Comparison of ENCODE assay signal across 18 cellular contexts in the genomic region with DNA sequence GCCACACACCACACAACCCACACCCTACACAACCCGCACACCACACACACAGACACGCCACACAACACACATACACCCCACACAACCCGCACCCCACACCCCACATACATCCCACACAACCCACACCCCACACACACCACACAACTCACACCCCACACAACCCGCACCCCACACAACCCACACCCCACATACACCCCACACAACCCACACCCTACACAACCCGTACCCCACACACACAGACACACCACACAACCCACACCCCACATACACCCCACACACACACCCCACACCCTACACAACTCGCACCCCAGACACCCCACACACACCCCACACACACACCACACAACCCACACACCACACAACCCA.
DNase-seq lines count a peak whose midpoint lies in the region; ATAC-seq and TF ChIP-seq lines count a peak whose summit lies in the region.
"Had no signal": no experiment of that assay in that cellular context is flagged by ENCODE, and none has a peak within 500 bp of the region (broad histone marks: within the 10 kb centered on the region; RNA-seq: fewer than 3 reads in every experiment).

No MANE protein-coding gene starts in this region.

- no peak overlapping the region for H2AFZ ChIP-seq in PC-3 (ENCODE audit: low read length)

- H4K20me1 ChIP-seq in PC-3 (ENCODE audit: low read length): no peaks in the 10 kb centered on the region

- H3K4me3 ChIP-seq in PC-3 (ENCODE audit: low read length) (no peak overlapping the region), dorsolateral prefrontal cortex (no peak overlapping the region)
- H3K4me3 ChIP-seq: smooth muscle cell, tibial artery had no signal

- POLR2A ChIA-PET in PC-3 (lab: Charles Lee; ENCODE audit: unreplicated experiment): no interaction called here

- H3K27me3 ChIP-seq in PC-3 (ENCODE audit: low read length) (peaks cover 52% of the 10 kb centered on the region), dorsolateral prefrontal cortex (peaks cover 0 to 19% (median 4%) of the 10 kb centered on the region in 45 donors)

- no peak overlapping the region for H3K27ac Mint-ChIP-seq in activated T-cell treated with anti-CD3 and anti-CD28 coated beads, Interleukin-2, amount 50 U/mL, for 72 hours
- peak overlapping the region; percentile 61 for H3K27ac Mint-ChIP-seq in memory B cell
- peak overlapping the region; percentile 48 for H3K27ac Mint-ChIP-seq in stimulated activated naive B cell treated with anti-CD40 and anti-IgM and Interleukin-4, amounts not matched to agents 10 μg/mL and 1 μg/mL and 100 μg/mL, for 72 hours
- H3K27ac Mint-ChIP-seq in osteocyte (ENCODE audit: unreplicated experiment): no peak overlapping the region
- H3K27ac Mint-ChIP-seq: stimulated activated naive CD8-positive, alpha-beta T cell treated with anti-CD3 and anti-CD28 coated beads, Interleukin-15, Interleukin-2, amounts not matched to agents 100 ng/mL and 50 ng/mL, for 24 hours had no signal

- no peaks in the 10 kb centered on the region for H3K27me3 Mint-ChIP-seq in activated T-cell treated with anti-CD3 and anti-CD28 coated beads, Interleukin-2, amount 50 U/mL, for 72 hours (ENCODE audit: low read depth)
- H3K27me3 Mint-ChIP-seq in activated T-cell treated with anti-CD3 and anti-CD28 coated beads, Interleukin-2, amount 50 U/mL, for 4 hours (ENCODE audit: low read depth): peaks cover 14% of the 10 kb centered on the region
- H3K27me3 Mint-ChIP-seq in memory B cell (peaks cover 13% of the 10 kb centered on the region), osteocyte (ENCODE audit: unreplicated experiment) (peaks cover 3% of the 10 kb centered on the region)
- H3K27me3 Mint-ChIP-seq in stimulated activated naive B cell treated with anti-CD40 and anti-IgM and Interleukin-4, amounts not matched to agents 10 μg/mL and 1 μg/mL and 100 μg/mL, for 72 hours: peaks cover 11 to 28% of the 10 kb centered on the region in 2 donors

- ATAC-seq in activated T-cell treated with anti-CD3 and anti-CD28 coated beads, Interleukin-2, amount 50 U/mL, for 72 hours (replicated peaks in 1 of 2): no peak
- ATAC-seq in activated T-cell treated with anti-CD3 and anti-CD28 coated beads, Interleukin-2, amount 50 U/mL, for 4 hours: no peak
- ATAC-seq in PC-3 (no peak), memory B cell (ENCODE audit: low read depth) (no peak), HG02885 (IDR thresholded peaks at IDR 0.05; ENCODE audit: poor library complexity, unreplicated experiment) (no peak)
- ATAC-seq in stimulated activated naive B cell treated with anti-CD40 and anti-IgM and Interleukin-4, amounts not matched to agents 10 μg/mL and 1 μg/mL and 100 μg/mL, for 72 hours (replicated peaks): no peak
- ATAC-seq: left lobe of liver had no signal

- intact Hi-C loops in PC-3 (cut with micrococcal nuclease): no loop called here
- intact Hi-C loops in dorsolateral prefrontal cortex (cut with DNase I): no loop called here

- DNase-seq in activated T-cell treated with anti-CD3 and anti-CD28 coated beads, Interleukin-2, amount 50 U/mL, for 72 hours: no peak
- no peak for DNase-seq in activated T-cell treated with anti-CD3 and anti-CD28 coated beads, Interleukin-2, amount 50 U/mL, for 4 hours
- no peak for DNase-seq in PC-3
- no peak for DNase-seq in memory B cell (ENCODE audit: low spot score in 2 of 2)
- no peak for DNase-seq in stimulated activated naive B cell treated with anti-CD40 and anti-IgM and Interleukin-4, amounts not matched to agents 10 μg/mL and 1 μg/mL and 100 μg/mL, for 72 hours
- no peak for DNase-seq in osteocyte (ENCODE audit: extremely low spot score, unreplicated experiment)
- DNase-seq in dorsolateral prefrontal cortex: no peak
- DNase-seq: NCI-H1092, NCI-H1930, NCI-H748 treated with DMSO at 0.1 percent for 48 hours, SHP77 had no signal

- BruUV-seq in PC-3 (replicated peaks; lab: Mats Ljungman, UMichigan): no TSS peak

- H3K4me1 ChIP-seq in PC-3 (ENCODE audit: insufficient read depth, low read length): 0 out of 2 replicates have a peak, but pooled peaks cover 3% of the 10 kb centered on the region
- H3K4me1 ChIP-seq: BE2C, tibial artery had no signal

- H3F3A ChIP-seq in PC-3 (ENCODE audit: low read length, unreplicated experiment): no peaks in the 10 kb centered on the region

- no peaks in the 10 kb centered on the region for H3K79me2 ChIP-seq in PC-3 (ENCODE audit: low read length)

- no peaks in the 10 kb centered on the region for H3K9me3 ChIP-seq in PC-3 (ENCODE audit: low read length)
- H3K9me3 ChIP-seq: neutrophil, tibial artery had no signal

- H3K4me1 Mint-ChIP-seq in activated T-cell treated with anti-CD3 and anti-CD28 coated beads, Interleukin-2, amount 50 U/mL, for 72 hours (ENCODE audit: low read depth): peaks cover 12% of the 10 kb centered on the region
- H3K4me1 Mint-ChIP-seq in activated T-cell treated with anti-CD3 and anti-CD28 coated beads, Interleukin-2, amount 50 U/mL, for 4 hours (ENCODE audit: low read depth): peaks cover 9% of the 10 kb centered on the region
- H3K4me1 Mint-ChIP-seq in memory B cell: peaks cover 13% of the 10 kb centered on the region
- peaks cover 9 to 10% of the 10 kb centered on the region in 2 donors for H3K4me1 Mint-ChIP-seq in stimulated activated naive B cell treated with anti-CD40 and anti-IgM and Interleukin-4, amounts not matched to agents 10 μg/mL and 1 μg/mL and 100 μg/mL, for 72 hours
- H3K4me1 Mint-ChIP-seq in osteocyte (ENCODE audit: unreplicated experiment): peaks cover 4% of the 10 kb centered on the region

- CTCF ChIA-PET in PC-3 (lab: Charles Lee): no interaction called here

- peak overlapping the region; percentile 24 to 56 for H3K4me3 Mint-ChIP-seq in activated T-cell treated with anti-CD3 and anti-CD28 coated beads, Interleukin-2, amount 50 U/mL, for 72 hours
- no peak overlapping the region for H3K4me3 Mint-ChIP-seq in activated T-cell treated with anti-CD3 and anti-CD28 coated beads, Interleukin-2, amount 50 U/mL, for 4 hours
- H3K4me3 Mint-ChIP-seq in memory B cell (peak overlapping the region; percentile 55), osteocyte (ENCODE audit: unreplicated experiment) (no peak overlapping the region)
- peak overlapping the region in 1 of 2 donors; percentile 70 for H3K4me3 Mint-ChIP-seq in stimulated activated naive B cell treated with anti-CD40 and anti-IgM and Interleukin-4, amounts not matched to agents 10 μg/mL and 1 μg/mL and 100 μg/mL, for 72 hours
- H3K4me3 Mint-ChIP-seq: stimulated activated naive CD8-positive, alpha-beta T cell treated with anti-CD3 and anti-CD28 coated beads, Interleukin-15, Interleukin-2, amounts not matched to agents 100 ng/mL and 50 ng/mL, for 24 hours had no signal

- H3K4me2 ChIP-seq in PC-3 (ENCODE audit: low read length): peak overlapping the region; percentile 19

- peaks cover 0 to 2% of the 10 kb centered on the region in 2 donors for H3K9me3 Mint-ChIP-seq in activated T-cell treated with anti-CD3 and anti-CD28 coated beads, Interleukin-2, amount 50 U/mL, for 72 hours
- no peaks in the 10 kb centered on the region for H3K9me3 Mint-ChIP-seq in activated T-cell treated with anti-CD3 and anti-CD28 coated beads, Interleukin-2, amount 50 U/mL, for 4 hours
- H3K9me3 Mint-ChIP-seq in memory B cell (peaks cover 5% of the 10 kb centered on the region), osteocyte (ENCODE audit: unreplicated experiment) (no peaks in the 10 kb centered on the region)
- peaks cover 2 to 6% of the 10 kb centered on the region in 2 donors for H3K9me3 Mint-ChIP-seq in stimulated activated naive B cell treated with anti-CD40 and anti-IgM and Interleukin-4, amounts not matched to agents 10 μg/mL and 1 μg/mL and 100 μg/mL, for 72 hours
- H3K9me3 Mint-ChIP-seq: stimulated activated naive CD8-positive, alpha-beta T cell treated with anti-CD3 and anti-CD28 coated beads, Interleukin-15, Interleukin-2, amounts not matched to agents 100 ng/mL and 50 ng/mL, for 24 hours had no signal

- H3K9ac ChIP-seq in PC-3 (ENCODE audit: low read length): no peak overlapping the region

- H3K36me3 ChIP-seq in PC-3 (ENCODE audit: low read depth, low read length): no peaks in the 10 kb centered on the region
- H3K36me3 ChIP-seq: BE2C, neutrophil, tibial artery had no signal

- no peak for TF ChIP-seq CTCF in PC-3 (conservative IDR thresholded peaks at IDR 0.05; ENCODE audit: low read depth, low read length)
- TF ChIP-seq CTCF in osteocyte (IDR thresholded peaks at IDR 0.05): no peak
- TF ChIP-seq CTCF in dorsolateral prefrontal cortex (IDR thresholded peaks at IDR 0.05 in 54 of 56, conservative IDR thresholded peaks at IDR 0.05 in 2 of 56; ENCODE audit: low read depth in 1 of 56, partially characterized antibody in 56 of 56): no peak

- H3K27ac ChIP-seq in PC-3 (ENCODE audit: low read length): no peak overlapping the region
- H3K27ac ChIP-seq in dorsolateral prefrontal cortex: no peak overlapping the region
- H3K27ac ChIP-seq: neutrophil, tibial artery had no signal

- no peaks in the 10 kb centered on the region for H3K36me3 Mint-ChIP-seq in activated T-cell treated with anti-CD3 and anti-CD28 coated beads, Interleukin-2, amount 50 U/mL, for 72 hours (ENCODE audit: insufficient read depth in 2 of 2)
- no peaks in the 10 kb centered on the region for H3K36me3 Mint-ChIP-seq in activated T-cell treated with anti-CD3 and anti-CD28 coated beads, Interleukin-2, amount 50 U/mL, for 4 hours (ENCODE audit: insufficient read depth)
- H3K36me3 Mint-ChIP-seq in memory B cell: no peaks in the 10 kb centered on the region
- peaks cover 0 to 6% of the 10 kb centered on the region in 2 donors for H3K36me3 Mint-ChIP-seq in stimulated activated naive B cell treated with anti-CD40 and anti-IgM and Interleukin-4, amounts not matched to agents 10 μg/mL and 1 μg/mL and 100 μg/mL, for 72 hours
- H3K36me3 Mint-ChIP-seq in osteocyte (ENCODE audit: unreplicated experiment): no peaks in the 10 kb centered on the region

- no peaks in the 10 kb centered on the region for H3K9me2 ChIP-seq in PC-3 (replicated peaks; ENCODE audit: low read length)

Comparison
In these comparisons a context has a peak if more than half of its experiments do, and no peak if none do; other contexts are left out.
1. H3K4me3 Mint-ChIP-seq: peak in activated T-cell treated with anti-CD3 and anti-CD28 coated beads, Interleukin-2, amount 50 U/mL, for 72 hours (2 of 2) and memory B cell (single experiment); none in activated T-cell treated with anti-CD3 and anti-CD28 coated beads, Interleukin-2, amount 50 U/mL, for 4 hours (single experiment) and osteocyte (single experiment).
2. H3K27ac Mint-ChIP-seq: peak in memory B cell (single experiment) and stimulated activated naive B cell treated with anti-CD40 and anti-IgM and Interleukin-4, amounts not matched to agents 10 μg/mL and 1 μg/mL and 100 μg/mL, for 72 hours (single experiment); none in activated T-cell treated with anti-CD3 and anti-CD28 coated beads, Interleukin-2, amount 50 U/mL, for 72 hours (single experiment) and osteocyte (single experiment).